In genomic region chr3:142815803-142816202, GRCh38 we compare ENCODE assay signal across 27 cellular contexts.
"Had no signal": no experiment of that assay in that cellular context is flagged by ENCODE, and none has a peak within 500 bp of the region (broad histone marks: within the 10 kb centered on the region; RNA-seq: fewer than 3 reads in every experiment).

No MANE protein-coding gene starts in this region.

- H3K27me3 ChIP-seq: colonic mucosa, dorsolateral prefrontal cortex, esophagus muscularis mucosa, gastrocnemius medialis, gastroesophageal sphincter, heart left ventricle, heart right ventricle had no signal

- FAIRE-seq: colon, endometrium, endothelial cell of umbilical vein had no signal

- H3K4me3 ChIP-seq: colonic mucosa, coronary artery, dorsolateral prefrontal cortex, esophagus muscularis mucosa, esophagus squamous epithelium, gastrocnemius medialis, gastroesophageal sphincter, heart left ventricle, heart right ventricle had no signal

- DNase-seq: colonic mucosa; cortex of kidney; dermis blood vessel endothelial cell; dorsolateral prefrontal cortex; effector CD4-positive, alpha-beta T cell; effector CD8-positive, alpha-beta T cell; effector memory CD4-positive, alpha-beta T cell; effector memory CD8-positive, alpha-beta T cell; endodermal cell; erythroblast; esophagus squamous epithelium; foreskin fibroblast; foreskin keratinocyte; foreskin melanocyte; gastrocnemius medialis; glutamatergic neuron; head of caudate nucleus; heart left ventricle; heart right ventricle had no signal

- H3K9me3 ChIP-seq: colonic mucosa, esophagus muscularis mucosa, esophagus squamous epithelium, gastrocnemius medialis, gastroesophageal sphincter, heart left ventricle, heart right ventricle had no signal

- H3K27ac ChIP-seq: colonic mucosa, coronary artery, dorsolateral prefrontal cortex, epithelial cell of prostate, esophagus muscularis mucosa, esophagus squamous epithelium, foreskin keratinocyte, gastrocnemius medialis, gastroesophageal sphincter, heart left ventricle, heart right ventricle had no signal

- H3K4me1 ChIP-seq: colonic mucosa, esophagus squamous epithelium, foreskin keratinocyte, gastrocnemius medialis, gastroesophageal sphincter had no signal

- H3K36me3 ChIP-seq: colonic mucosa, esophagus squamous epithelium, gastrocnemius medialis, gastroesophageal sphincter had no signal

- ATAC-seq: effector memory CD8-positive, alpha-beta T cell; esophagus mucosa; foreskin keratinocyte; gastrocnemius medialis; gastroesophageal sphincter; heart left ventricle; heart right ventricle had no signal
